In the genomic region with DNA sequence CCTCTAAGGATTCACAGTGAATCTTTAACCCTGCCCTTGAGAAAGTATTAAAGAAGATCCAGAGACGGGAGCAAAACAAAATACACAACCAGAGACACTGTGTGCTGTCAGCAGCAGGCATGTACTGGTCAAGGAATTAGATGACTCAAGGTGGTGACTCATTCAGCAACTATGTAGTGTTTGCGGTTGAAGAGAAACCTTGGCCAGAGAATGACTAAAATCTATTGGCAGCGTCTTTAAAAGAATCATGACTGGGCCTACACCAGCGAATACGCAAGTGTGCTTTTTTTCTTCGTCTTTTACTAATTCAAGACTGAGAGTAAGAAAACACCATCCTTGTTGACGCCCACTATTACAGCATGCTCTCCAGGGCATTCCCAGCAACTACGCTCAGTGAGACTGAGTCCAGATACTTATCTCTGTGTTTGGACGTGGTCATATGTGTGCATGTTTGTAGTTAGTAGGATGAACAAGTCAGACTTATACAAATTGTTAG, we compare ENCODE assay signal across 8 cellular contexts.
DNase-seq lines count a peak whose midpoint lies in the region; ATAC-seq, FAIRE-seq and TF ChIP-seq lines count a peak whose summit lies in the region.

No MANE protein-coding gene starts in this region.

- no peaks in the 10 kb centered on the region for H4K20me1 ChIP-seq in keratinocyte (ENCODE audit: control insufficient read depth, extremely low read depth, insufficient read depth, low read length)

- H3K27ac ChIP-seq in keratinocyte (ENCODE audit: control insufficient read depth, insufficient read depth, low read length) (peak overlapping the region; percentile 62), stomach (peak overlapping the region in 4 of 5 donors; percentile 38 to 68 (median 56))

- peak; percentile 100 for FAIRE-seq in keratinocyte (lab: Jason Lieb, UNC)

- H3K9ac ChIP-seq in keratinocyte (ENCODE audit: control insufficient read depth, extremely low read depth, insufficient read depth, low read length): peak overlapping the region; percentile 23

- peak overlapping the region; percentile 70 for H3K4me2 ChIP-seq in keratinocyte (ENCODE audit: control insufficient read depth, extremely low read depth, insufficient read depth, low read depth, low read length)

- H3K36me3 Mint-ChIP-seq in brain: no peaks in the 10 kb centered on the region

- H3K9me3 Mint-ChIP-seq in brain: peaks cover 2 to 8% (median 5%) of the 10 kb centered on the region in 5 experiments

- H3K9me3 ChIP-seq in keratinocyte (ENCODE audit: control insufficient read depth, low read depth, low read length) (no peaks in the 10 kb centered on the region), stomach (no peaks in the 10 kb centered on the region)

- H3K27ac Mint-ChIP-seq in brain: peak overlapping the region in 3 of 5 experiments; percentile 26 to 75 (median 51)

- H3K4me3 Mint-ChIP-seq in brain: peak overlapping the region in 2 of 5 experiments; percentile 1 to 35

- dilution Hi-C loops in keratinocyte (cut with MboI; ENCODE audit: extremely low pct_ligation_motif_present, low sequenced_read_pairs): no loop called here

- no peaks in the 10 kb centered on the region for H3K9me1 ChIP-seq in keratinocyte (ENCODE audit: control insufficient read depth, extremely low read depth, insufficient read depth, low read length)

- no peaks in the 10 kb centered on the region for H3K79me2 ChIP-seq in keratinocyte (ENCODE audit: control insufficient read depth, insufficient read depth, low read length)

- peak; percentile 100 for DNase-seq in AG04449 (ENCODE audit: low read depth, low spot score)
- peak; percentile 95 for DNase-seq in NCI-H446 treated with DMSO at 0.1 percent for 48 hours (lab: John Stamatoyannopoulos, UW)
- peak; percentile 98 for DNase-seq in keratinocyte (ENCODE audit: low read depth, low spot score)
- DNase-seq in stomach: peak; percentile 27
- no peak for DNase-seq in activated gamma-delta T cell (lab: John Stamatoyannopoulos, UW)

- peak; percentile 100 for ATAC-seq in GM18519 (IDR thresholded peaks at IDR 0.05; ENCODE audit: low FRiP score, unreplicated experiment)
- peak; percentile 99 for ATAC-seq in HG02870 (IDR thresholded peaks at IDR 0.05; ENCODE audit: unreplicated experiment)

- no peak overlapping the region for H2AFZ ChIP-seq in keratinocyte (ENCODE audit: control insufficient read depth, low read length)

- 11 to 31% (median 13%) methylated on average over 9 of the region's 9 CpGs for WGBS in stomach, 5 donors

- TF ChIP-seq CTCF in AG04449 (IDR thresholded peaks at IDR 0.05; ENCODE audit: insufficient read depth, low read length, missing control alignments) (no peak), brain (conservative IDR thresholded peaks at IDR 0.05) (no peak), keratinocyte (optimal IDR thresholded peaks at IDR 0.05 in 1 of 3, IDR thresholded peaks at IDR 0.05 in 1 of 3, conservative IDR thresholded peaks at IDR 0.05 in 1 of 3; ENCODE audit: extremely low read depth in 1 of 3, insufficient read depth in 2 of 3, low read length in 3 of 3) (no peak), stomach (IDR thresholded peaks at IDR 0.05) (no peak)

- H3K4me1 Mint-ChIP-seq in brain: peaks cover 18% of the 10 kb centered on the region

- POLR2A ChIA-PET in AG04449 (lab: Yijun Ruan, JAX): interaction anchor here (0.7 to 1.2 kb wide), 2 partner anchors 8 to 151 kb away, joined by 3 to 4 read pairs; no protein-coding TSS in a partner anchor

- peaks cover 1% of the 10 kb centered on the region for H3K27me3 Mint-ChIP-seq in brain

- CTCF ChIA-PET in AG04449 (lab: Yijun Ruan, JAX): interaction anchor here (1.1 to 1.6 kb wide), 2 partner anchors 24 to 144 kb away, joined by 3 to 5 read pairs; no protein-coding TSS in a partner anchor

- H3K36me3 ChIP-seq in keratinocyte (ENCODE audit: control insufficient read depth in 2 of 2, extremely low read depth in 1 of 2, insufficient read depth in 2 of 2, low read length in 2 of 2) (no peaks in the 10 kb centered on the region), stomach (no peaks in the 10 kb centered on the region)

- peaks cover 22% of the 10 kb centered on the region for H3K4me1 ChIP-seq in keratinocyte (ENCODE audit: control insufficient read depth, extremely low read depth, insufficient read depth, low read length)
- H3K4me1 ChIP-seq in stomach: peaks cover 0 to 16% (median 8%) of the 10 kb centered on the region in 4 donors

- intact Hi-C loops in stomach (cut with DNase I; ENCODE audit: low total_unique reads): no loop called here

- no peaks in the 10 kb centered on the region for H3K27me3 ChIP-seq in keratinocyte (ENCODE audit: control insufficient read depth, extremely low read depth, insufficient read depth, low read length)
- no peaks in the 10 kb centered on the region for H3K27me3 ChIP-seq in stomach

- no peak for TF ChIP-seq POLR2A in stomach (IDR thresholded peaks at IDR 0.05)

- H3K4me3 ChIP-seq in AG04449 (ENCODE audit: low read depth, low read length) (no peak overlapping the region), keratinocyte (ENCODE audit: control insufficient read depth in 2 of 3, extremely low read depth in 1 of 3, insufficient read depth in 2 of 3, low read depth in 1 of 3, low read length in 3 of 3) (peak overlapping the region in 1 of 3 experiments; percentile 16), stomach (no peak overlapping the region)

- no peak for TF ChIP-seq EP300 in stomach (IDR thresholded peaks at IDR 0.05)
